Comparison of ENCODE assay signal across 17 cellular contexts in genomic region chr5:74581988-74582365, GRCh38.
"Had no signal": no experiment of that assay in that cellular context is flagged by ENCODE, and none has a peak within 500 bp of the region (broad histone marks: within the 10 kb centered on the region; RNA-seq: fewer than 3 reads in every experiment).

No MANE protein-coding gene starts in this region.

- H3K4me3 Mint-ChIP-seq: activated B cell treated with CpG ODN at 0.5 μM for 24 hours; activated CD8-positive, alpha-beta memory T cell treated with anti-CD3 and anti-CD28 coated beads, Interleukin-2, amount 10 ng/mL, durations not matched to agents 7 days and 5 days; activated naive CD4-positive, alpha-beta T cell treated with anti-CD3 and anti-CD28 coated beads, Interleukin-2, amount 50 U/mL, for 24 hours; activated T-cell treated with anti-CD3 and anti-CD28 coated beads, Interleukin-2, amount 50 U/mL, for 24 hours; neural crest cell had no signal

- H3K4me1 ChIP-seq: uterus had no signal

- H3K27ac ChIP-seq: brain microvascular endothelial cell, foreskin keratinocyte, ovary, thoracic aorta, uterus had no signal

- H3K4me3 ChIP-seq: ovary, stomach, thoracic aorta, uterus had no signal

- H3K9me3 Mint-ChIP-seq: activated B cell treated with CpG ODN at 0.5 μM for 24 hours; activated naive CD4-positive, alpha-beta T cell treated with anti-CD3 and anti-CD28 coated beads, Interleukin-2, amount 50 U/mL, for 24 hours; activated T-cell treated with anti-CD3 and anti-CD28 coated beads, Interleukin-2, amount 50 U/mL, for 24 hours; neural crest cell had no signal

- H3K27me3 ChIP-seq: brain microvascular endothelial cell, foreskin keratinocyte, ovary, stomach, uterus had no signal

- H3K36me3 ChIP-seq: brain microvascular endothelial cell, ovary, stomach, thoracic aorta, uterus had no signal

- DNase-seq: activated B cell treated with CpG ODN at 0.5 μM for 24 hours; activated CD8-positive, alpha-beta memory T cell treated with anti-CD3 and anti-CD28 coated beads, Interleukin-2, amount 10 ng/mL, durations not matched to agents 7 days and 5 days; activated effector memory CD4-positive, alpha-beta T cell treated with Interleukin-2 at 50 U/mL for 16 hours; activated T-cell treated with anti-CD3 and anti-CD28 coated beads, Interleukin-2, amount 50 U/mL, for 24 hours; brain microvascular endothelial cell; head of caudate nucleus; mesendoderm; ovary; stimulated activated CD4-positive, alpha-beta T cell treated with anti-CD3 and anti-CD28 coated beads, Interleukin-15, amount 100 ng/mL, for 24 hours; stimulated activated CD4-positive, alpha-beta T cell treated with anti-CD3 and anti-CD28 coated beads, Interleukin-4, amount 100 ng/mL, for 24 hours; stomach; uterus had no signal

- FAIRE-seq: islet of Langerhans had no signal

- H3K27ac Mint-ChIP-seq: activated B cell treated with CpG ODN at 0.5 μM for 24 hours; activated CD8-positive, alpha-beta memory T cell treated with anti-CD3 and anti-CD28 coated beads, Interleukin-2, amount 10 ng/mL, durations not matched to agents 7 days and 5 days; activated naive CD4-positive, alpha-beta T cell treated with anti-CD3 and anti-CD28 coated beads, Interleukin-2, amount 50 U/mL, for 24 hours; activated T-cell treated with anti-CD3 and anti-CD28 coated beads, Interleukin-2, amount 50 U/mL, for 24 hours had no signal

- ATAC-seq: activated CD8-positive, alpha-beta memory T cell treated with anti-CD3 and anti-CD28 coated beads, Interleukin-2, amount 10 ng/mL, durations not matched to agents 7 days and 5 days; foreskin keratinocyte had no signal

- H3K9me3 ChIP-seq: ovary, stomach, thoracic aorta, uterus had no signal

- H3K36me3 Mint-ChIP-seq: activated naive CD4-positive, alpha-beta T cell treated with anti-CD3 and anti-CD28 coated beads, Interleukin-2, amount 50 U/mL, for 24 hours had no signal
